ENCODE assay signal across 17 cellular contexts in genomic region chr2:147632193-147632592, GRCh38.
DNase-seq lines count a peak whose midpoint lies in the region; ATAC-seq, FAIRE-seq and TF ChIP-seq lines count a peak whose summit lies in the region.
"Had no signal": no experiment of that assay in that cellular context is flagged by ENCODE, and none has a peak within 500 bp of the region (broad histone marks: within the 10 kb centered on the region; RNA-seq: fewer than 3 reads in every experiment).

No MANE protein-coding gene starts in this region.

- no peak for DNase-seq in activated naive CD4-positive, alpha-beta T cell treated with Interleukin-2 at 50 U/mL for 16 hours
- DNase-seq in LHCN-M2 (ENCODE audit: low read depth) = peak; percentile 58
- DNase-seq in SJCRH30 = peak; percentile 82 to 91
- peak; percentile 25 for DNase-seq in pons (ENCODE audit: low spot score)
- no peak for DNase-seq in small intestine
- no peak for DNase-seq in osteoblast (ENCODE audit: insufficient read length, low spot score, missing footprints)
- DNase-seq: activated CD4-positive, alpha-beta T cell treated with anti-CD3 and anti-CD28 coated beads for 48 hours; anterior cingulate cortex; H9; immature natural killer cell; MM.1S; sigmoid colon; stimulated activated CD4-positive, alpha-beta T cell treated with anti-CD3 and anti-CD28 coated beads, Interleukin-4, amount 100 ng/mL, for 4 hours had no signal

- WGBS in small intestine, 3 donors = 83 to 100% (median 94%) methylated on average over 1 of the region's 1 CpG

- peak overlapping the region; percentile 85 for H3K27ac ChIP-seq in SJCRH30
- no peak overlapping the region for H3K27ac ChIP-seq in small intestine (ENCODE audit: low read depth in 1 of 2, low read length in 1 of 2)
- no peak overlapping the region for H3K27ac ChIP-seq in osteoblast (ENCODE audit: low read depth, low read length)
- H3K27ac ChIP-seq: neural progenitor cell, sigmoid colon had no signal

- peak overlapping the region; percentile 86 for H3K27ac Mint-ChIP-seq in activated naive CD4-positive, alpha-beta T cell treated with anti-CD3 and anti-CD28 coated beads, Interleukin-2, amount 50 U/mL, for 24 hours
- H3K27ac Mint-ChIP-seq: H9, immature natural killer cell, neural progenitor cell had no signal

- H3K4me3 ChIP-seq in SJCRH30 = no peak overlapping the region
- H3K4me3 ChIP-seq in small intestine (ENCODE audit: low read depth in 1 of 2, low read length in 2 of 2) = no peak overlapping the region
- no peak overlapping the region for H3K4me3 ChIP-seq in osteoblast (ENCODE audit: insufficient read depth, low read length)
- H3K4me3 ChIP-seq: neural progenitor cell, sigmoid colon had no signal

- no peaks in the 10 kb centered on the region for H3K27me3 ChIP-seq in SJCRH30
- H3K27me3 ChIP-seq in small intestine (ENCODE audit: control insufficient read depth in 2 of 2, insufficient read depth in 2 of 2, low read length in 2 of 2) = no peaks in the 10 kb centered on the region
- no peaks in the 10 kb centered on the region for H3K27me3 ChIP-seq in osteoblast (ENCODE audit: insufficient read depth, low read length)
- H3K27me3 ChIP-seq: neural progenitor cell, sigmoid colon had no signal

- H2AFZ ChIP-seq in osteoblast (ENCODE audit: low read length) = no peak overlapping the region
- H2AFZ ChIP-seq: neural progenitor cell had no signal

- H3K36me3 Mint-ChIP-seq in activated naive CD4-positive, alpha-beta T cell treated with anti-CD3 and anti-CD28 coated beads, Interleukin-2, amount 50 U/mL, for 24 hours = no peaks in the 10 kb centered on the region
- H3K36me3 Mint-ChIP-seq: neural progenitor cell had no signal

- H3K27me3 Mint-ChIP-seq in activated naive CD4-positive, alpha-beta T cell treated with anti-CD3 and anti-CD28 coated beads, Interleukin-2, amount 50 U/mL, for 24 hours = no peaks in the 10 kb centered on the region

- no peaks in the 10 kb centered on the region for H3K9me3 Mint-ChIP-seq in activated naive CD4-positive, alpha-beta T cell treated with anti-CD3 and anti-CD28 coated beads, Interleukin-2, amount 50 U/mL, for 24 hours
- H3K9me3 Mint-ChIP-seq: H9, immature natural killer cell, neural progenitor cell had no signal

- ATAC-seq in HG03039 (IDR thresholded peaks at IDR 0.05; ENCODE audit: unreplicated experiment) = no peak
- ATAC-seq: Panc1 had no signal

- H3K4me3 Mint-ChIP-seq in activated naive CD4-positive, alpha-beta T cell treated with anti-CD3 and anti-CD28 coated beads, Interleukin-2, amount 50 U/mL, for 24 hours = no peak overlapping the region
- H3K4me3 Mint-ChIP-seq: H9, immature natural killer cell, neural progenitor cell had no signal

- 0 out of 2 replicates have a peak, but pooled peaks cover 3% of the 10 kb centered on the region for H3K9me3 ChIP-seq in SJCRH30 (replicated peaks)
- H3K9me3 ChIP-seq in small intestine (ENCODE audit: control insufficient read depth, low read depth) = no peaks in the 10 kb centered on the region
- H3K9me3 ChIP-seq in osteoblast (ENCODE audit: low read depth, low read length) = no peaks in the 10 kb centered on the region
- H3K9me3 ChIP-seq: sigmoid colon had no signal

- no peak for FAIRE-seq in small intestine (lab: Jason Lieb, UNC)

- no peaks in the 10 kb centered on the region for H4K20me1 ChIP-seq in osteoblast (ENCODE audit: insufficient read depth, low read length)

- H3K4me1 ChIP-seq in SJCRH30 (peaks cover 67% of the 10 kb centered on the region), small intestine (ENCODE audit: control insufficient read depth in 2 of 2, insufficient read depth in 1 of 2, low read depth in 1 of 2, low read length in 1 of 2) (peaks cover 0 to 2% of the 10 kb centered on the region in 2 donors), osteoblast (ENCODE audit: insufficient read depth, low read length) (no peaks in the 10 kb centered on the region)
- H3K4me1 ChIP-seq: neural progenitor cell had no signal

- no peak for TF ChIP-seq CTCF in osteoblast (IDR thresholded peaks at IDR 0.05; ENCODE audit: extremely low read depth, low read depth, low read length)

- no peaks in the 10 kb centered on the region for H3K36me3 ChIP-seq in SJCRH30
- no peaks in the 10 kb centered on the region for H3K36me3 ChIP-seq in small intestine (ENCODE audit: control insufficient read depth in 2 of 2, insufficient read depth in 2 of 2, low read length in 2 of 2)
- no peaks in the 10 kb centered on the region for H3K36me3 ChIP-seq in osteoblast (ENCODE audit: insufficient read depth, low read length)
- H3K36me3 ChIP-seq: neural progenitor cell, sigmoid colon had no signal

- H3K79me2 ChIP-seq in osteoblast (ENCODE audit: insufficient read depth, low read length) = no peaks in the 10 kb centered on the region

- H3K4me2 ChIP-seq in osteoblast (ENCODE audit: insufficient read depth, low read length) = no peak overlapping the region
- H3K4me2 ChIP-seq: neural progenitor cell had no signal

- peaks cover 14% of the 10 kb centered on the region for H3K4me1 Mint-ChIP-seq in activated naive CD4-positive, alpha-beta T cell treated with anti-CD3 and anti-CD28 coated beads, Interleukin-2, amount 50 U/mL, for 24 hours
- H3K4me1 Mint-ChIP-seq: neural progenitor cell had no signal

Comparison
In these comparisons a context has a peak if more than half of its experiments do, and no peak if none do; other contexts are left out.
1. DNase-seq: peak in LHCN-M2 (single experiment), SJCRH30 (2 of 2) and pons (single experiment); none in activated naive CD4-positive, alpha-beta T cell treated with Interleukin-2 at 50 U/mL for 16 hours (single experiment), small intestine (single experiment) and osteoblast (single experiment).